29 cellular contexts compared by ENCODE assay signal in the genomic region with DNA sequence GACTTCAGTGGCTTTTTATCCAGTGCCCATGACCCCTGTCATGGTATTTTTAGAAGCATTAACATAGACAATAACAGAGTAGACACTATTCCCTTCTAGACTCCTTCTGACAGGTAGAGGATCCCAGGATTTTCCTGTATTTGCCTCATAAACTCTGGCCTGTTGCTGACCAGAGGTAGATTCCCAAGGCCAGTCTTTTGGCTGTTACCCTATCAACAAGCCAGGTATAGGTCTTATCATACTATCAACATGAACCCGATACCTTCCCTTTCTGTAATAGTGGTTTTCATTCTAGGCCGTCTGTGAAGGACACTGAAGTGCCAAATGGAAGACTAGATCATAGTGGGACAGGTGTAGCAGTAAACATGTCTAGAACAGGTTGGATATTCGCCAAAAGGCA.
"Had no signal": no experiment of that assay in that cellular context is flagged by ENCODE, and none has a peak within 500 bp of the region (broad histone marks: within the 10 kb centered on the region; RNA-seq: fewer than 3 reads in every experiment).

No MANE protein-coding gene starts in this region.

- H3K27me3 ChIP-seq: SJCRH30 had no signal

- H3K4me1 ChIP-seq: SJCRH30 had no signal

- ATAC-seq: Panc1, Right ventricle myocardium inferior, SK-N-SH treated with all-trans-retinoic acid at 6 μM for 48 hours, T-cell had no signal

- H3K9me3 ChIP-seq: SJCRH30 had no signal

- H3K4me3 ChIP-seq: PC-9, SJCRH30, SK-N-MC had no signal

- FAIRE-seq: RCC 7860 had no signal

- H3K36me3 ChIP-seq: SJCRH30 had no signal

- H3K27ac ChIP-seq: KMS-11, PC-9, RWPE1, SJCRH30, SK-N-MC had no signal

- DNase-seq: Karpas-422, MM.1S, MV-4-11, NCI-H1092, NCI-H1105, NCI-H1417 treated with DMSO at 0.1 percent for 48 hours, NCI-H1436 treated with DMSO at 0.1 percent for 48 hours, NCI-H1694 treated with DMSO at 0.1 percent for 48 hours, NCI-H187 treated with DMSO at 0.1 percent for 48 hours, NCI-H2029, NCI-H2081, NCI-H226, NCI-H446 treated with DMSO at 0.1 percent for 48 hours, NCI-H510A, NCI-H524, NCI-H526, NCI-H774, PC-9, SHP77, SIG-M5, SJCRH30, T-cell had no signal
